In the genomic region with DNA sequence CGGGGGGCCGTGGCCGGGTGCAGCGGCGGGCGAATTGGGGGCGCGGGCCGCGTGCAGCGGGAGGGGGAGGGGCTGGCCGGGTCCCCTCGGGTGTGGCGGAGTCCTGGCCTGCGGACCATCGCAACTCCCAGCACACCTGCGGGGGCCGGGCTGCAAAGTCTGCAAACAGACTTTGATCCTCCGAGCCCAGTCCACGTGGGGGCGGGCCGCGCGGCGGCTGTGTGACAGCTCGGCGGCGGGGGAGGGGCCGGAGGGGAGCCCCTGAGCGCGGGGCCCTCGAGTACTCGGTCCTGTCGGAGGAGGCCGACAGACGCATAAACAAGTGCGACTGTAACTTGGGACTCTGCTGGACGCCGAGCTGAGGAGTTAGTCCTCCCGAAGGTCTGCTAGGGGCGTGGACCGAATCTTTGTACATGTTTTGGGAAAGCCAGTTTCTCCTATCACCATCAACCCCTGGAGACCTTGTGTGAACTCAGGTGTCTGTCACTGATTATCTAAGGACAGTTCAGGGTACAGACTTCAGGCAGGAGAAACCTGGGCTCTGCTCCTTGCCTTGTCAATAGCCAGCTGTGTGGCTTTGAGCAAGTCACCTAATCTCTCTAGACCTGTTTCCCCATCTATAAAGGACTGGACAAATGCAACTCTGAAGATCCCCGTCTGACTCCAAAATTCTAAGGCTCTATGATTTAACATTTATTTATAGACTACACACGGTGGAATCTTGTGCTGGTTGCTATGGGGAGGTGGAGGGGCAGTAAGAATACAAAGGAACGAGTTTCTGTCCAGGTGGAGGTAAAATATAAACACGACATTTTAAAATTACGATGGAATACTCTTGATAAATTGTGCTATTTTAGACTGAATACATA, we compare ENCODE assay signal across 8 cellular contexts. TPM values are rescaled to one million over a fixed set of nuclear protein-coding genes. Genes with fewer than 3 reads are reported as not detected.
DNase-seq lines count a peak whose midpoint lies in the region; ATAC-seq, FAIRE-seq and TF ChIP-seq lines count a peak whose summit lies in the region.

No MANE protein-coding gene starts in this region.

- no peaks in the 10 kb centered on the region; the same call in 1 of the 2 replicates for H3K4me1 ChIP-seq in iPS DF 6.9 (ENCODE audit: control insufficient read depth, insufficient read depth, low read length)
- peaks cover 2 to 3% of the 10 kb centered on the region in 2 donors for H3K4me1 ChIP-seq in small intestine (ENCODE audit: control insufficient read depth in 2 of 2, insufficient read depth in 1 of 2, low read depth in 1 of 2, low read length in 1 of 2)

- CTCF ChIA-PET in Calu3 (lab: Charles Lee): interaction anchor here (0.5 to 2.0 kb wide), 12 partner anchors 15 to 414 kb away, joined by 3 to 12 read pairs (median 4); no protein-coding TSS in a partner anchor

- BruUV-seq in Calu3 (replicated peaks; lab: Mats Ljungman, UMichigan): TSS peak; percentile 39

- no peak for TF ChIP-seq CTCF in Calu3 (IDR thresholded peaks at IDR 0.05; ENCODE audit: unreplicated experiment)

- peak; percentile 39 for TF ChIP-seq POLR2A in GM19099 (IDR thresholded peaks at IDR 0.05; ENCODE audit: extremely low read depth, insufficient read length, low read depth)

- H3K27me3 Mint-ChIP-seq in Calu3 (ENCODE audit: unreplicated experiment): no peaks in the 10 kb centered on the region
- no peaks in the 10 kb centered on the region for H3K27me3 Mint-ChIP-seq in activated naive CD8-positive, alpha-beta T cell treated with anti-CD3 and anti-CD28 coated beads for 36 hours

- DNase-seq in Calu3 (peak; percentile 82), NCI-H460 (ENCODE audit: extremely low read depth, low read depth) (peak; percentile 24), iPS DF 6.9 (ENCODE audit: low read depth, low spot score) (no peak), small intestine (peak; percentile 96)
- DNase-seq in activated naive CD8-positive, alpha-beta T cell treated with anti-CD3 and anti-CD28 coated beads for 36 hours: no peak
- no peak for DNase-seq in stimulated activated CD4-positive, alpha-beta T cell treated with anti-CD3 and anti-CD28 coated beads, Interleukin-15, amount 100 ng/mL, for 24 hours

- H3K36me3 Mint-ChIP-seq in Calu3 (ENCODE audit: insufficient read depth, unreplicated experiment): peaks cover 53% of the 10 kb centered on the region
- H3K36me3 Mint-ChIP-seq in activated naive CD8-positive, alpha-beta T cell treated with anti-CD3 and anti-CD28 coated beads for 36 hours: peaks cover 9% of the 10 kb centered on the region

- H3K4me1 Mint-ChIP-seq in Calu3 (ENCODE audit: low read depth, unreplicated experiment): peaks cover 23% of the 10 kb centered on the region
- peaks cover 23% of the 10 kb centered on the region for H3K4me1 Mint-ChIP-seq in activated naive CD8-positive, alpha-beta T cell treated with anti-CD3 and anti-CD28 coated beads for 36 hours

- H3K27ac ChIP-seq in iPS DF 6.9 (ENCODE audit: low read length) (no peak overlapping the region), small intestine (ENCODE audit: low read depth in 1 of 2, low read length in 1 of 2) (peak overlapping the region; percentile 47 to 84)

- H3K4me3 ChIP-seq in iPS DF 6.9 (ENCODE audit: low read length) (peak overlapping the region; percentile 62; the same call in 1 of the 2 replicates), small intestine (ENCODE audit: low read depth in 1 of 2, low read length in 2 of 2) (peak overlapping the region; percentile 47 to 98)

- no CpG with 5 or more reads among the region's 47 CpGs for WGBS in iPS DF 6.9 (ENCODE audit: insufficient coverage, insufficient read length)
- 3 to 6% (median 4%) methylated on average over 34 to 47 of the region's 47 CpGs for WGBS in small intestine, 3 donors

- FAIRE-seq in small intestine (lab: Jason Lieb, UNC): no peak

- intact Hi-C loops in Calu3 (cut with micrococcal nuclease; ENCODE audit: unreplicated experiment): loop anchor here (2.0 kb wide), 2 partner anchors 23 to 257 kb away; no protein-coding TSS in a partner anchor

- H3K9me3 Mint-ChIP-seq in Calu3 (ENCODE audit: low read depth, unreplicated experiment): no peaks in the 10 kb centered on the region
- H3K9me3 Mint-ChIP-seq in activated naive CD8-positive, alpha-beta T cell treated with anti-CD3 and anti-CD28 coated beads for 36 hours: no peaks in the 10 kb centered on the region

- no peaks in the 10 kb centered on the region; the same call in 1 of the 2 replicates for H3K9me3 ChIP-seq in iPS DF 6.9 (ENCODE audit: control insufficient read depth, insufficient read depth, low read length)
- H3K9me3 ChIP-seq in small intestine (ENCODE audit: control insufficient read depth, low read depth): no peaks in the 10 kb centered on the region

- peak; percentile 31 for ATAC-seq in HG03108 (IDR thresholded peaks at IDR 0.05; ENCODE audit: unreplicated experiment)

- H3K4me3 Mint-ChIP-seq in Calu3 (ENCODE audit: low read depth, unreplicated experiment): peak overlapping the region; percentile 95
- H3K4me3 Mint-ChIP-seq in activated naive CD8-positive, alpha-beta T cell treated with anti-CD3 and anti-CD28 coated beads for 36 hours: peak overlapping the region; percentile 75

- no peaks in the 10 kb centered on the region for H3K27me3 ChIP-seq in iPS DF 6.9 (ENCODE audit: control insufficient read depth, insufficient read depth, low read length)
- H3K27me3 ChIP-seq in small intestine (ENCODE audit: control insufficient read depth in 2 of 2, insufficient read depth in 2 of 2, low read length in 2 of 2): no peaks in the 10 kb centered on the region

- no peaks in the 10 kb centered on the region; the same call in 1 of the 2 replicates for H3K36me3 ChIP-seq in iPS DF 6.9 (ENCODE audit: control insufficient read depth, insufficient read depth, low read length)
- peaks cover 0 to 7% of the 10 kb centered on the region in 2 donors for H3K36me3 ChIP-seq in small intestine (ENCODE audit: control insufficient read depth in 2 of 2, insufficient read depth in 2 of 2, low read length in 2 of 2)

- H3K27ac Mint-ChIP-seq in Calu3 (ENCODE audit: unreplicated experiment): peak overlapping the region; percentile 91
- peak overlapping the region; percentile 59 for H3K27ac Mint-ChIP-seq in activated naive CD8-positive, alpha-beta T cell treated with anti-CD3 and anti-CD28 coated beads for 36 hours

RNA-seq across cellular contexts. Expression of a gene that starts 0.7 kb away (rescaled TPM):
- total RNA-seq in Calu3 (2022): 15.5 and 25.3 TPM in 2 replicates
- total RNA-seq in NCI-H460 (2014; rRNA removed; shearing (Covaris generic)): 33.2 and 35.3 TPM in 2 replicates
- polyA plus RNA-seq in NCI-H460 (2014; cell fraction: nucleus; rRNA removed): 15.9 and 18.6 TPM in 2 replicates
- 10 to 100 TPM; 11.3 to 12.1 TPM for total RNA-seq in activated naive CD8-positive, alpha-beta T cell treated with anti-CD3 and anti-CD28 coated beads for 36 hours
- polyA plus RNA-seq in small intestine: 1 to 10 TPM; 5.0 to 8.9 (median 7.8) TPM

Comparison
In these comparisons a context has a peak if more than half of its experiments do, and no peak if none do; other contexts are left out.
1. DNase-seq: peak in Calu3 (single experiment), NCI-H460 (single experiment) and small intestine (single experiment); none in activated naive CD8-positive, alpha-beta T cell treated with anti-CD3 and anti-CD28 coated beads for 36 hours (single experiment), iPS DF 6.9 (single experiment) and stimulated activated CD4-positive, alpha-beta T cell treated with anti-CD3 and anti-CD28 coated beads, Interleukin-15, amount 100 ng/mL, for 24 hours (single experiment).